ENCODE assay signal across 9 cellular contexts in the genomic region with DNA sequence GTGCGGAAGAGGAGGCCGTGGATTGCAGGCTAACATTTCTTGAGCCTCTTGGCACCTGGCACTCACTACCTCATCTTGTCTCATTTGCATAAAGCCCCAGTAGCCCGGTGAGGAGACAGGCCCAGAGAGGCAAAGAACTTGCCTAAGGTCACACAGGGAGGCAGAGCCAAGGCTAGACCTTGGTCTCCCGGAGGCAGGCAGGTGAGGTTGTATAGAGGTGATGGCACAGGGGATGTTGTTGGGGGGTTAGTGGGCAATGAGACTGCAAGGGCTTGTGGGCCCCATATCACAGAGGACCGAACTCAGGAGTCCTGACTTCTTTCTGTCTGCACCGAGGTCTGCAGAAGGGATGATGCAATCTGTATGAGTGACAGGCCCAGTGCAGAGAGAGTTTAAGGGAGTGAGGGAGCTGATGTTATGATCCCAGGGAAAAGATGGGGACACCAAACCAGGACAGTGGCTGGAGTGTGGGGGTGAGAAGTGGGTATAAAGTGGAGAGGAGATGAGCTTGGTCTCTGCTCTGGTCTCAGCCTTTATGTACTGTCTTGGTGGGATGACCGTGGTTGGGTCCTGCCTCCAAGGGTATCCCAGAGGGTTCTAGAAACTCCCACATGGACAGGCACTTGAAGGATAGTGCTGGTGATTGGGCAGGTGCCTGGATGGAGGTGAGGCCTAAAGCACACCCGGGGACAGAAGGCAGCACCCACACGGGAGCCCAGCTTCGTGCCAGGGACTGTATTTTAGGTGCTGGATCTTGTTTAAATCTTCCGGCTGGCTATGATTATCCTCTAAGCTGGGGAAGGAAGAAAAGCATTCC. TPM values are rescaled to one million over a fixed set of nuclear protein-coding genes. Genes with fewer than 3 reads are reported as not detected.
A peak's percentile ranks its signal among the peaks of the same experiment; 100 is the strongest.
DNase-seq lines count a peak whose midpoint lies in the region; ATAC-seq and TF ChIP-seq lines count a peak whose summit lies in the region.
"Had no signal": no experiment of that assay in that cellular context is flagged by ENCODE, and none has a peak within 500 bp of the region (broad histone marks: within the 10 kb centered on the region; RNA-seq: fewer than 3 reads in every experiment).

No MANE protein-coding gene starts in this region.

- in situ Hi-C loops in GM23248 (cut with MboI): no loop called here

- POLR2A ChIA-PET in PC-9 (lab: Charles Lee; ENCODE audit: unreplicated experiment): no interaction called here

- no peak for TF ChIP-seq CTCF in PC-9 (conservative IDR thresholded peaks at IDR 0.05)
- no peak for TF ChIP-seq CTCF in left ventricle myocardium inferior (IDR thresholded peaks at IDR 0.05; ENCODE audit: borderline replicate concordance)
- no peak for TF ChIP-seq CTCF in sigmoid colon (IDR thresholded peaks at IDR 0.05)

- no peaks in the 10 kb centered on the region for H3K9me2 ChIP-seq in GM23248 (ENCODE audit: insufficient read depth)
- H3K9me2 ChIP-seq in PC-9 (ENCODE audit: insufficient read depth): no peaks in the 10 kb centered on the region

- H3K4me3 ChIP-seq in GM23248 (no peak overlapping the region), PC-9 (no peak overlapping the region), left ventricle myocardium inferior (peak overlapping the region; percentile 62), sigmoid colon (peak overlapping the region in 2 of 4 donors; percentile 8 to 16)

- TF ChIP-seq POLR2A in sigmoid colon (IDR thresholded peaks at IDR 0.05): no peak

- H2AFZ ChIP-seq in GM23248: peak overlapping the region; percentile 40; the same call in 1 of the 2 replicates
- no peak overlapping the region for H2AFZ ChIP-seq in PC-9

- H3K9ac ChIP-seq in GM23248: peak overlapping the region; percentile 88

- H3K36me3 ChIP-seq in GM23248 (ENCODE audit: low read depth) (no peaks in the 10 kb centered on the region), PC-9 (ENCODE audit: low read depth) (no peaks in the 10 kb centered on the region), left ventricle myocardium inferior (no peaks in the 10 kb centered on the region), sigmoid colon (peaks cover 0 to 13% (median 0%) of the 10 kb centered on the region in 4 donors)

- no peak for TF ChIP-seq EP300 in sigmoid colon (IDR thresholded peaks at IDR 0.05)

- H3K4me2 ChIP-seq in GM23248 (ENCODE audit: unreplicated experiment) (peak overlapping the region; percentile 50), PC-9 (0 out of 2 replicates have a peak overlapping the region, but pooled peaks have one; percentile 17)

- CTCF ChIA-PET in PC-9 (lab: Charles Lee): interaction anchor here (0.9 to 1.4 kb wide), 4 partner anchors 11 to 110 kb away, joined by 3 to 6 read pairs (median 4); no protein-coding TSS in a partner anchor

- H4K20me1 ChIP-seq in GM23248 (ENCODE audit: insufficient read depth): no peaks in the 10 kb centered on the region
- H4K20me1 ChIP-seq in PC-9 (ENCODE audit: insufficient read depth): no peaks in the 10 kb centered on the region

- intact Hi-C loops in PC-9 (cut with micrococcal nuclease; ENCODE audit: unreplicated experiment): loop anchor here (1.0 to 10.0 kb wide), 4 partner anchors 76 to 555 kb away; partner anchors contain the start of gene CNTRL
- intact Hi-C loops in left ventricle myocardium inferior (cut with micrococcal nuclease): no loop called here
- intact Hi-C loops in sigmoid colon (cut with DNase I): loop anchor here (2.0 kb wide), 2 partner anchors 21 to 35 kb away; partner anchors contain the start of gene GSN

- DNase-seq in GM23248 (peak; percentile 23), PC-9 (no peak), left ventricle myocardium inferior (no peak), sigmoid colon (peak; percentile 75), NCI-H2081 (lab: John Stamatoyannopoulos, UW) (no peak), NCI-H2171 (lab: John Stamatoyannopoulos, UW) (no peak)
- DNase-seq in activated CD4-positive, alpha-beta T cell treated with anti-CD3 and anti-CD28 coated beads for 4 hours: no peak
- DNase-seq: central memory CD4-positive, alpha-beta T cell had no signal

- peaks cover 24% of the 10 kb centered on the region for H3F3A ChIP-seq in GM23248 (ENCODE audit: insufficient read depth)
- peaks cover 30% of the 10 kb centered on the region for H3F3A ChIP-seq in PC-9 (ENCODE audit: insufficient read depth, low read depth)

- ATAC-seq in HG03571 (IDR thresholded peaks at IDR 0.05; ENCODE audit: unreplicated experiment): no peak

- peak overlapping the region; percentile 99 for H3K27ac ChIP-seq in GM23248
- no peak overlapping the region for H3K27ac ChIP-seq in PC-9
- peak overlapping the region; percentile 98 for H3K27ac ChIP-seq in left ventricle myocardium inferior (replicated peaks)
- peak overlapping the region; percentile 94 to 99 (median 97) for H3K27ac ChIP-seq in sigmoid colon

- H3K4me1 ChIP-seq in GM23248 (ENCODE audit: insufficient read depth) (peaks cover 47% of the 10 kb centered on the region), PC-9 (replicated peaks; ENCODE audit: insufficient read depth) (peaks cover 46% of the 10 kb centered on the region), left ventricle myocardium inferior (peaks cover 95% of the 10 kb centered on the region), sigmoid colon (peaks cover 2 to 99% (median 93%) of the 10 kb centered on the region in 4 donors)

- H3K79me2 ChIP-seq in GM23248 (ENCODE audit: insufficient read depth) (peaks cover 52% of the 10 kb centered on the region), PC-9 (ENCODE audit: low read depth) (no peaks in the 10 kb centered on the region)

- H3K27me3 ChIP-seq in GM23248 (replicated peaks; ENCODE audit: insufficient read depth) (no peaks in the 10 kb centered on the region), PC-9 (ENCODE audit: insufficient read depth, low read depth) (no peaks in the 10 kb centered on the region), left ventricle myocardium inferior (ENCODE audit: low read depth) (no peaks in the 10 kb centered on the region), sigmoid colon (no peaks in the 10 kb centered on the region)

- H3K9me3 ChIP-seq in GM23248 (ENCODE audit: low read depth): no peaks in the 10 kb centered on the region
- no peaks in the 10 kb centered on the region for H3K9me3 ChIP-seq in PC-9 (ENCODE audit: insufficient read depth, low read depth)
- H3K9me3 ChIP-seq in left ventricle myocardium inferior (replicated peaks): no peaks in the 10 kb centered on the region
- no peaks in the 10 kb centered on the region for H3K9me3 ChIP-seq in sigmoid colon

- 40 to 46% methylated on average over 11 of the region's 11 CpGs for WGBS in GM23248 (ENCODE audit: low coverage in 1 of 2, low lambda C conversion rate in 2 of 2, missing lambda C conversion rate in 2 of 2), 2 experiments
- 52 to 58% methylated on average over 11 of the region's 11 CpGs for WGBS in sigmoid colon, 2 donors

- BruUV-seq in PC-9 (replicated peaks; lab: Mats Ljungman, UMichigan): no TSS peak

RNA-seq across cellular contexts. Expression of gene GSN, which starts 21.8 kb away (rescaled TPM):
- total RNA-seq in GM23248 (2014; rRNA removed; shearing (Covaris generic)): 387 and 393 TPM in 2 replicates
- 258 and 265 TPM in 2 replicates for polyA plus RNA-seq in GM23248 (2016; fragmentation: Nextera tagmentation; extraction: Ambion mirVana)
- 135 and 207 TPM in 2 replicates for total RNA-seq in PC-9 (2021)
- 758 TPM for total RNA-seq in left ventricle myocardium inferior
- total RNA-seq in sigmoid colon: 1,000 to 10,000 TPM; 1,610 to 2,826 (median 1,919) TPM
- 100 to 1,000 TPM; 333 to 617 (median 497) TPM for polyA plus RNA-seq in sigmoid colon

Comparison
In these comparisons a context has a peak if more than half of its experiments do, and no peak if none do; other contexts are left out.
1. DNase-seq: peak in GM23248 (single experiment) and sigmoid colon (single experiment); none in PC-9 (0 of 2), left ventricle myocardium inferior (single experiment), NCI-H2081 (0 of 2), NCI-H2171 (single experiment) and activated CD4-positive, alpha-beta T cell treated with anti-CD3 and anti-CD28 coated beads for 4 hours (0 of 2).